16 cellular contexts compared by ENCODE assay signal in the genomic region with DNA sequence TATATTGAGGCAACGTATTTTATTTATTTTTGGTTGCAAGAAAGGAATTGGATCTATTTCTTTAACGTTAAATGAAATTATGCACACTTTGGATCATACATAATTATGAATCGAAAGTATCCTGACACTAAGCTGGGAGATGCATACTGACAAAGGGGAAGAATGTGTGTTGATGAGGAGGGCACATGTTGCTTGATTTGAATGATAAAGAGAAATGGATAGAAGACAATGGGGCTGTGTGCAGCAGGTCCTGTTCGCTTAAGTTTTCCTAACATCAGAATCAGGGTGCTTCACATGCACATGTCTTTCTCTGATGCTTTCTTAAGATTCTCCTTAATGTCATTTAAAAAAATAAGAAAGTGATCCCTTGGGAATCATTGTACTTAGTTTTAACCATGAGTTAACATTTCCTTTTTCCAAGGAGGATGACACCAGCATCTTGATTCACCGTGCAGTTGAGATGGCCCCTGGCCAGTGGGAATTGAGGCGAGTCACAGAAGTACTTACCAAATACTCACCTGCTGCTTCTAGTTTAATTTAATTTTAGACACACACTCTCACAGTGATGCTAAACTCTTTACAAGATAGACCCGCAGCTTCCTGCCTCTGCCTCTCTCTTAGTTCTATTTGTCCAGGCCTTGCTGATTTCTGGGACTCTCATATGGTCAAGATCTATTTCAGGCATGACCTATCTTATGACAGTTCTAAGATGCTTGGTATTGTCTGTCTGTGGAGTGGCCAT.
DNase-seq lines count a peak whose midpoint lies in the region; ATAC-seq, FAIRE-seq and TF ChIP-seq lines count a peak whose summit lies in the region.
"Had no signal": no experiment of that assay in that cellular context is flagged by ENCODE, and none has a peak within 500 bp of the region (broad histone marks: within the 10 kb centered on the region; RNA-seq: fewer than 3 reads in every experiment).

No MANE protein-coding gene starts in this region.

- no peak overlapping the region for H3K4me3 Mint-ChIP-seq in CD8-positive, alpha-beta memory T cell
- no peak overlapping the region for H3K4me3 Mint-ChIP-seq in activated T-helper 1 cell treated with anti-CD3 and anti-CD28 coated beads, Interleukin-12 subunit alpha, Interleukin-12 subunit beta, Interleukin-2, Interleukin-4 antibody, amounts not matched to agents 30 ng/mL and 10 ng/mL and 1 ng/mL, durations not matched to agents 14 hours and 24 hours and 36 hours
- H3K4me3 Mint-ChIP-seq: CD8-positive, alpha-beta T cell had no signal

- no peaks in the 10 kb centered on the region for H4K20me1 ChIP-seq in GM23248 (ENCODE audit: insufficient read depth)

- 81 to 83% methylated on average over 7 of the region's 7 CpGs for WGBS in GM23248 (ENCODE audit: low coverage in 1 of 2, low lambda C conversion rate in 2 of 2, missing lambda C conversion rate in 2 of 2), 2 experiments
- WGBS in lung, 2 donors = 90 to 94% methylated on average over 7 of the region's 7 CpGs

- no peak overlapping the region for H3K4me2 ChIP-seq in GM23248 (ENCODE audit: unreplicated experiment)

- H3K4me3 ChIP-seq in GM23248 (no peak overlapping the region), HUES48 (ENCODE audit: low read depth, low read length) (no peak overlapping the region), bronchial epithelial cell (ENCODE audit: low read depth, low read length) (no peak overlapping the region), lung (no peak overlapping the region)
- no peak overlapping the region for H3K4me3 ChIP-seq in CD8-positive, alpha-beta memory T cell (ENCODE audit: low read length)

- intact Hi-C loops in activated T-helper 1 cell treated with anti-CD3 and anti-CD28 coated beads, Interleukin-12 subunit alpha, Interleukin-12 subunit beta, Interleukin-2, Interleukin-4 antibody, amounts not matched to agents 30 ng/mL and 10 ng/mL and 1 ng/mL, durations not matched to agents 14 hours and 24 hours and 36 hours (cut with micrococcal nuclease) = no loop called here

- no peaks in the 10 kb centered on the region for H3K9me3 ChIP-seq in GM23248 (ENCODE audit: low read depth)
- no peaks in the 10 kb centered on the region for H3K9me3 ChIP-seq in HUES48 (ENCODE audit: control insufficient read depth, insufficient read depth, low read length)
- H3K9me3 ChIP-seq in lung (ENCODE audit: control insufficient read depth in 2 of 2, insufficient read depth in 1 of 2, low read length in 1 of 2) = no peaks in the 10 kb centered on the region
- H3K9me3 ChIP-seq in CD8-positive, alpha-beta memory T cell (ENCODE audit: low read length) = no peaks in the 10 kb centered on the region
- H3K9me3 ChIP-seq: BE2C had no signal

- POLR2A ChIA-PET in CD8-positive, alpha-beta memory T cell (lab: Charles Lee) = no interaction called here

- H3K9ac ChIP-seq in GM23248 (no peak overlapping the region), HUES48 (ENCODE audit: low read depth, low read length) (no peak overlapping the region)

- H3K4me1 ChIP-seq in GM23248 (ENCODE audit: insufficient read depth) (peaks cover 14% of the 10 kb centered on the region), HUES48 (ENCODE audit: control insufficient read depth, insufficient read depth, low read length) (peaks cover 38% of the 10 kb centered on the region), lung (ENCODE audit: control insufficient read depth in 2 of 2, insufficient read depth in 2 of 2, low read length in 2 of 2) (peaks cover 0 to 10% of the 10 kb centered on the region in 2 donors)
- no peaks in the 10 kb centered on the region for H3K4me1 ChIP-seq in CD8-positive, alpha-beta memory T cell (ENCODE audit: insufficient read depth, low read length)
- H3K4me1 ChIP-seq: BE2C had no signal

- H3F3A ChIP-seq in GM23248 (ENCODE audit: insufficient read depth) = peaks cover 15% of the 10 kb centered on the region

- TF ChIP-seq CTCF in bronchial epithelial cell (IDR thresholded peaks at IDR 0.05; ENCODE audit: insufficient read depth, low read length, severe bottlenecking) (no peak), lung (IDR thresholded peaks at IDR 0.05; ENCODE audit: control extremely low read depth, extremely low read depth) (no peak)

- peaks cover 0 to 1% of the 10 kb centered on the region in 2 donors for H3K27me3 Mint-ChIP-seq in CD8-positive, alpha-beta memory T cell
- H3K27me3 Mint-ChIP-seq in activated T-helper 1 cell treated with anti-CD3 and anti-CD28 coated beads, Interleukin-12 subunit alpha, Interleukin-12 subunit beta, Interleukin-2, Interleukin-4 antibody, amounts not matched to agents 30 ng/mL and 10 ng/mL and 1 ng/mL, durations not matched to agents 14 hours and 24 hours and 36 hours (ENCODE audit: insufficient read depth) = no peaks in the 10 kb centered on the region

- no peak overlapping the region for H2AFZ ChIP-seq in GM23248

- FAIRE-seq in bronchial epithelial cell (lab: Jason Lieb, UNC) = no peak
- FAIRE-seq: H54 had no signal

- H3K27ac ChIP-seq in GM23248 (no peak overlapping the region), HUES48 (ENCODE audit: low read depth, low read length) (peak overlapping the region; percentile 10), lung (ENCODE audit: low read depth in 1 of 2, low read length in 1 of 2) (peak overlapping the region; percentile 15 to 37)
- H3K27ac ChIP-seq in CD8-positive, alpha-beta memory T cell (ENCODE audit: low read depth, low read length) = no peak overlapping the region

- H3K27ac Mint-ChIP-seq in CD8-positive, alpha-beta memory T cell = peak overlapping the region in 1 of 8 donors; percentile 25
- no peak overlapping the region for H3K27ac Mint-ChIP-seq in activated T-helper 1 cell treated with anti-CD3 and anti-CD28 coated beads, Interleukin-12 subunit alpha, Interleukin-12 subunit beta, Interleukin-2, Interleukin-4 antibody, amounts not matched to agents 30 ng/mL and 10 ng/mL and 1 ng/mL, durations not matched to agents 14 hours and 24 hours and 36 hours
- H3K27ac Mint-ChIP-seq: CD8-positive, alpha-beta T cell had no signal

- in situ Hi-C loops in GM23248 (cut with MboI) = no loop called here

- no peak for ATAC-seq in lung (ENCODE audit: insufficient read depth, low FRiP score)
- ATAC-seq: CD8-positive, alpha-beta T cell; SK-N-SH treated with all-trans-retinoic acid at 6 μM for 48 hours had no signal

- H3K9me3 Mint-ChIP-seq in CD8-positive, alpha-beta memory T cell = no peaks in the 10 kb centered on the region
- no peaks in the 10 kb centered on the region for H3K9me3 Mint-ChIP-seq in activated T-helper 1 cell treated with anti-CD3 and anti-CD28 coated beads, Interleukin-12 subunit alpha, Interleukin-12 subunit beta, Interleukin-2, Interleukin-4 antibody, amounts not matched to agents 30 ng/mL and 10 ng/mL and 1 ng/mL, durations not matched to agents 14 hours and 24 hours and 36 hours
- H3K9me3 Mint-ChIP-seq: CD8-positive, alpha-beta T cell had no signal

- H3K27me3 ChIP-seq in GM23248 (replicated peaks; ENCODE audit: insufficient read depth) (no peaks in the 10 kb centered on the region), HUES48 (ENCODE audit: control insufficient read depth, insufficient read depth, low read length) (peaks cover 30% of the 10 kb centered on the region), bronchial epithelial cell (ENCODE audit: control insufficient read depth, insufficient read depth, low read length) (no peaks in the 10 kb centered on the region), lung (ENCODE audit: control insufficient read depth, insufficient read depth) (no peaks in the 10 kb centered on the region)
- no peaks in the 10 kb centered on the region for H3K27me3 ChIP-seq in CD8-positive, alpha-beta memory T cell (ENCODE audit: insufficient read depth, low read length, poor library complexity, severe bottlenecking)
- H3K27me3 ChIP-seq: BE2C had no signal

- peaks cover 11 to 18% (median 16%) of the 10 kb centered on the region in 3 donors for H3K36me3 Mint-ChIP-seq in CD8-positive, alpha-beta memory T cell
- H3K36me3 Mint-ChIP-seq in activated T-helper 1 cell treated with anti-CD3 and anti-CD28 coated beads, Interleukin-12 subunit alpha, Interleukin-12 subunit beta, Interleukin-2, Interleukin-4 antibody, amounts not matched to agents 30 ng/mL and 10 ng/mL and 1 ng/mL, durations not matched to agents 14 hours and 24 hours and 36 hours (ENCODE audit: low read depth) = no peaks in the 10 kb centered on the region

- H3K79me2 ChIP-seq in GM23248 (ENCODE audit: insufficient read depth) = no peaks in the 10 kb centered on the region

- DNase-seq in GM23248 (peak; percentile 57), bronchial epithelial cell (ENCODE audit: low read depth) (peak; percentile 10), lung (ENCODE audit: low spot score) (no peak), NCI-H128 (lab: John Stamatoyannopoulos, UW; ENCODE audit: unreplicated experiment) (no peak)
- DNase-seq in CD8-positive, alpha-beta memory T cell = no peak
- no peak for DNase-seq in activated T-helper 1 cell treated with anti-CD3 and anti-CD28 coated beads, Interleukin-12 subunit alpha, Interleukin-12 subunit beta, Interleukin-2, Interleukin-4 antibody, amounts not matched to agents 30 ng/mL and 10 ng/mL and 1 ng/mL, durations not matched to agents 14 hours and 24 hours and 36 hours (ENCODE audit: low spot score)
- DNase-seq: BE2C; CD8-positive, alpha-beta T cell; NCI-H1092; NCI-H1694 treated with DMSO at 0.1 percent for 48 hours; NCI-H446; NCI-H748 treated with DMSO at 0.1 percent for 48 hours; SHP77 had no signal

- peaks cover 15 to 36% (median 16%) of the 10 kb centered on the region in 3 donors for H3K4me1 Mint-ChIP-seq in CD8-positive, alpha-beta memory T cell
- peaks cover 23% of the 10 kb centered on the region for H3K4me1 Mint-ChIP-seq in activated T-helper 1 cell treated with anti-CD3 and anti-CD28 coated beads, Interleukin-12 subunit alpha, Interleukin-12 subunit beta, Interleukin-2, Interleukin-4 antibody, amounts not matched to agents 30 ng/mL and 10 ng/mL and 1 ng/mL, durations not matched to agents 14 hours and 24 hours and 36 hours (ENCODE audit: low read depth)

- no peaks in the 10 kb centered on the region for H3K9me2 ChIP-seq in GM23248 (ENCODE audit: insufficient read depth)

- H3K36me3 ChIP-seq in GM23248 (ENCODE audit: low read depth) (no peaks in the 10 kb centered on the region), HUES48 (ENCODE audit: control insufficient read depth, insufficient read depth, low read length) (no peaks in the 10 kb centered on the region), bronchial epithelial cell (ENCODE audit: control insufficient read depth, insufficient read depth, low read length) (no peaks in the 10 kb centered on the region), lung (ENCODE audit: control insufficient read depth in 2 of 2, insufficient read depth in 2 of 2, low read length in 2 of 2) (peaks cover 6 to 10% of the 10 kb centered on the region in 2 donors)
- H3K36me3 ChIP-seq in CD8-positive, alpha-beta memory T cell (ENCODE audit: insufficient read depth, low read length) = no peaks in the 10 kb centered on the region
- H3K36me3 ChIP-seq: BE2C had no signal

- CTCF ChIA-PET in CD8-positive, alpha-beta memory T cell (lab: Charles Lee) = no interaction called here

Comparison
In these comparisons a context has a peak if more than half of its experiments do, and no peak if none do; other contexts are left out.
1. DNase-seq: peak in GM23248 (single experiment) and bronchial epithelial cell (single experiment); none in lung (single experiment), NCI-H128 (single experiment), CD8-positive, alpha-beta memory T cell (0 of 5) and activated T-helper 1 cell treated with anti-CD3 and anti-CD28 coated beads, Interleukin-12 subunit alpha, Interleukin-12 subunit beta, Interleukin-2, Interleukin-4 antibody, amounts not matched to agents 30 ng/mL and 10 ng/mL and 1 ng/mL, durations not matched to agents 14 hours and 24 hours and 36 hours (single experiment).
2. H3K27ac ChIP-seq: peak in HUES48 (single experiment) and lung (2 of 2); none in GM23248 (single experiment) and CD8-positive, alpha-beta memory T cell (single experiment).